In genomic region chr15:34367128-34368081, GRCh38 we compare ENCODE assay signal across 8 cellular contexts. TPM values are rescaled to one million over a fixed set of nuclear protein-coding genes. Genes with fewer than 3 reads are reported as not detected.
DNase-seq lines count a peak whose midpoint lies in the region; ATAC-seq and TF ChIP-seq lines count a peak whose summit lies in the region.

TSS of gene LPCAT4 (minus strand) at chr15:34367196. CDS start at chr15:34367100, 96 bp downstream.

- H3K27ac Mint-ChIP-seq in activated T-cell treated with anti-CD3 and anti-CD28 coated beads, Interleukin-2, amount 50 U/mL, for 24 hours = peak within 1 kb of the TSS; percentile 97

- CTCF ChIA-PET in PC-3 (lab: Charles Lee) = interaction anchor here (0.5 to 1.8 kb wide), 11 partner anchors 9 to 279 kb away, joined by 3 to 11 read pairs (median 4); partner anchors contain the start of genes KATNBL1, NOP10 and NUTM1

- peak; percentile 59; the same call in 1 of the 2 replicates for TF ChIP-seq RAD21 in Ishikawa (IDR thresholded peaks at IDR 0.05; ENCODE audit: low read depth)

- H3K9ac ChIP-seq in PC-3 (ENCODE audit: low read length) = peak within 1 kb of the TSS; percentile 98

- DNase-seq in DMS53 treated with DMSO at 0.1 percent for 48 hours (lab: John Stamatoyannopoulos, UW; ENCODE audit: unreplicated experiment) (peak; percentile 50), PC-3 (peak; percentile 90)
- DNase-seq in activated T-cell treated with anti-CD3 and anti-CD28 coated beads, Interleukin-2, amount 50 U/mL, for 24 hours = peak; percentile 90
- peak; percentile 75 for DNase-seq in stimulated activated CD8-positive, alpha-beta memory T cell treated with anti-CD3 and anti-CD28 coated beads, Interleukin-7, amount 100 ng/mL, for 24 hours (ENCODE audit: low read depth)

- peaks cover 37% of the 10 kb centered on the region for H3K79me2 ChIP-seq in PC-3 (ENCODE audit: low read length)

- peak within 1 kb of the TSS; percentile 96 for H3K4me3 Mint-ChIP-seq in activated T-cell treated with anti-CD3 and anti-CD28 coated beads, Interleukin-2, amount 50 U/mL, for 24 hours

- H3K27ac ChIP-seq in PC-3 (ENCODE audit: low read length) = peak within 1 kb of the TSS; percentile 99
- H3K27ac ChIP-seq in esophagus (ENCODE audit: low read depth in 2 of 2, low read length in 1 of 2) = peak within 1 kb of the TSS; percentile 98
- peak within 1 kb of the TSS; percentile 74 for H3K27ac ChIP-seq in muscle layer of duodenum (ENCODE audit: low read length)

- peaks cover 40% of the 10 kb centered on the region; the same call in 1 of the 2 replicates for H3K4me1 ChIP-seq in PC-3 (ENCODE audit: insufficient read depth, low read length)
- peaks cover 2 to 7% of the 10 kb centered on the region in 2 donors for H3K4me1 ChIP-seq in esophagus (ENCODE audit: control insufficient read depth in 2 of 2, insufficient read depth in 2 of 2, low read length in 1 of 2)
- peaks cover 8 to 19% of the 10 kb centered on the region in 2 donors for H3K4me1 ChIP-seq in muscle layer of duodenum (ENCODE audit: control insufficient read depth in 1 of 2, insufficient read depth in 2 of 2, low read length in 2 of 2)

- ATAC-seq in GM21576 (IDR thresholded peaks at IDR 0.05; ENCODE audit: unreplicated experiment) (peak; percentile 68), PC-3 (peak; percentile 79)

- H3K36me3 Mint-ChIP-seq in activated T-cell treated with anti-CD3 and anti-CD28 coated beads, Interleukin-2, amount 50 U/mL, for 24 hours (ENCODE audit: low read depth) = peaks cover 27% of the 10 kb centered on the region

- no TSS peak for BruUV-seq in PC-3 (replicated peaks; lab: Mats Ljungman, UMichigan)

- H2AFZ ChIP-seq in PC-3 (ENCODE audit: low read length) = peak within 1 kb of the TSS; percentile 84

- no peaks in the 10 kb centered on the region for H3K9me3 Mint-ChIP-seq in activated T-cell treated with anti-CD3 and anti-CD28 coated beads, Interleukin-2, amount 50 U/mL, for 24 hours

- H3F3A ChIP-seq in PC-3 (ENCODE audit: low read length, unreplicated experiment) = no peaks in the 10 kb centered on the region

- POLR2A ChIA-PET in PC-3 (lab: Charles Lee; ENCODE audit: unreplicated experiment) = interaction anchor here (0.5 to 1.0 kb wide), 4 partner anchors 29 to 245 kb away, joined by 3 read pairs; no protein-coding TSS in a partner anchor

- no peaks in the 10 kb centered on the region for H3K9me2 ChIP-seq in PC-3 (replicated peaks; ENCODE audit: low read length)

- no peaks in the 10 kb centered on the region for H3K27me3 ChIP-seq in PC-3 (ENCODE audit: low read length)
- no peaks in the 10 kb centered on the region for H3K27me3 ChIP-seq in esophagus (ENCODE audit: control insufficient read depth in 1 of 2, insufficient read depth in 2 of 2, low read length in 2 of 2)
- H3K27me3 ChIP-seq in muscle layer of duodenum (ENCODE audit: low read depth, low read length) = no peaks in the 10 kb centered on the region

- intact Hi-C loops in PC-3 (cut with micrococcal nuclease) = loop anchor here (1.0 kb wide), 2 partner anchors 24 to 257 kb away; partner anchors contain the start of genes NOP10 and NUTM1

- H3K4me3 ChIP-seq in PC-3 (ENCODE audit: low read length) (peak within 1 kb of the TSS; percentile 100), esophagus (ENCODE audit: low read depth in 1 of 2, low read length in 2 of 2) (peak within 1 kb of the TSS; percentile 80 to 91), muscle layer of duodenum (ENCODE audit: low read depth in 1 of 2, low read length in 2 of 2) (peak within 1 kb of the TSS; percentile 77 to 97)

- H3K9me3 ChIP-seq in PC-3 (ENCODE audit: low read length) = no peaks in the 10 kb centered on the region
- H3K9me3 ChIP-seq in esophagus (ENCODE audit: control insufficient read depth in 2 of 2, insufficient read depth in 1 of 2, low read depth in 1 of 2, low read length in 1 of 2) = no peaks in the 10 kb centered on the region
- no peaks in the 10 kb centered on the region for H3K9me3 ChIP-seq in muscle layer of duodenum (ENCODE audit: control insufficient read depth in 1 of 2, low read length in 2 of 2)

- WGBS in esophagus, 2 donors = 0% methylated on average over 45 to 79 of the region's 79 CpGs

- TF ChIP-seq EP300 in Ishikawa (IDR thresholded peaks at IDR 0.05; ENCODE audit: borderline replicate concordance) = peak; percentile 33; the same call in 1 of the 2 replicates

- H4K20me1 ChIP-seq in PC-3 (ENCODE audit: low read length) = peaks cover 14% of the 10 kb centered on the region; the same call in 1 of the 2 replicates

- TF ChIP-seq CTCF in PC-3 (conservative IDR thresholded peaks at IDR 0.05; ENCODE audit: low read depth, low read length) = peak; percentile 94

- H3K4me1 Mint-ChIP-seq in activated T-cell treated with anti-CD3 and anti-CD28 coated beads, Interleukin-2, amount 50 U/mL, for 24 hours (ENCODE audit: low read depth) = peaks cover 37% of the 10 kb centered on the region

- H3K27me3 Mint-ChIP-seq in activated T-cell treated with anti-CD3 and anti-CD28 coated beads, Interleukin-2, amount 50 U/mL, for 24 hours = no peaks in the 10 kb centered on the region

- peaks cover 16% of the 10 kb centered on the region for H3K36me3 ChIP-seq in PC-3 (ENCODE audit: low read depth, low read length)
- peaks cover 4 to 5% of the 10 kb centered on the region in 2 donors for H3K36me3 ChIP-seq in esophagus (ENCODE audit: control insufficient read depth in 2 of 2, insufficient read depth in 2 of 2, low read length in 1 of 2)
- H3K36me3 ChIP-seq in muscle layer of duodenum (ENCODE audit: control insufficient read depth in 1 of 2, insufficient read depth in 2 of 2, low read length in 2 of 2) = peaks cover 5 to 10% of the 10 kb centered on the region in 2 donors

- H3K4me2 ChIP-seq in PC-3 (ENCODE audit: low read length) = peak within 1 kb of the TSS; percentile 95

TF ChIP-seq in Ishikawa, 13 proteins besides CTCF, POLR2A, EP300 and RAD21:
- no peak for TF ChIP-seq EGR1 (IDR thresholded peaks at IDR 0.05)
- no peak for TF ChIP-seq FOXM1 (IDR thresholded peaks at IDR 0.05; ENCODE audit: borderline replicate concordance, low read depth)
- no peak for TF ChIP-seq ZBTB7A (IDR thresholded peaks at IDR 0.05; ENCODE audit: low read depth)
- TF ChIP-seq CEBPB (IDR thresholded peaks at IDR 0.05) = no peak
- no peak for TF ChIP-seq TEAD4 (IDR thresholded peaks at IDR 0.05)
- TF ChIP-seq YY1 (IDR thresholded peaks at IDR 0.05; ENCODE audit: low read depth) = 0 out of 2 replicates have a peak, but pooled peaks have one; percentile 2
- peak; percentile 71 for TF ChIP-seq MAX (IDR thresholded peaks at IDR 0.05)
- TF ChIP-seq TAF1 (IDR thresholded peaks at IDR 0.05; ENCODE audit: low read depth) = peak; percentile 13; the same call in 1 of the 2 replicates
- no peak for TF ChIP-seq CREB1 (IDR thresholded peaks at IDR 0.05; ENCODE audit: low read depth)
- no peak for TF ChIP-seq USF1 (IDR thresholded peaks at IDR 0.05)
- 0 out of 2 replicates have a peak, but pooled peaks have one; percentile 3 for TF ChIP-seq NFIC (IDR thresholded peaks at IDR 0.05)
TF ChIP-seq in Ishikawa: peak in this region for 4.

RNA-seq across cellular contexts. Expression of gene LPCAT4, which starts in this region (rescaled TPM):
- total RNA-seq in PC-3 (2014; rRNA removed) = 37.0 and 38.2 TPM in 2 replicates
- 100 to 1,000 TPM in 1 of 2 donors, 10 to 100 TPM in 1; 45.6 to 125 TPM for polyA plus RNA-seq in esophagus

Comparison
In these comparisons a context has a peak if more than half of its experiments do, and no peak if none do; other contexts are left out.
1. Peak in every context shown above with its lines: DNase-seq, ATAC-seq, H3K4me3 ChIP-seq and H3K27ac ChIP-seq.